ENCODE assay signal across 20 cellular contexts in the genomic region with DNA sequence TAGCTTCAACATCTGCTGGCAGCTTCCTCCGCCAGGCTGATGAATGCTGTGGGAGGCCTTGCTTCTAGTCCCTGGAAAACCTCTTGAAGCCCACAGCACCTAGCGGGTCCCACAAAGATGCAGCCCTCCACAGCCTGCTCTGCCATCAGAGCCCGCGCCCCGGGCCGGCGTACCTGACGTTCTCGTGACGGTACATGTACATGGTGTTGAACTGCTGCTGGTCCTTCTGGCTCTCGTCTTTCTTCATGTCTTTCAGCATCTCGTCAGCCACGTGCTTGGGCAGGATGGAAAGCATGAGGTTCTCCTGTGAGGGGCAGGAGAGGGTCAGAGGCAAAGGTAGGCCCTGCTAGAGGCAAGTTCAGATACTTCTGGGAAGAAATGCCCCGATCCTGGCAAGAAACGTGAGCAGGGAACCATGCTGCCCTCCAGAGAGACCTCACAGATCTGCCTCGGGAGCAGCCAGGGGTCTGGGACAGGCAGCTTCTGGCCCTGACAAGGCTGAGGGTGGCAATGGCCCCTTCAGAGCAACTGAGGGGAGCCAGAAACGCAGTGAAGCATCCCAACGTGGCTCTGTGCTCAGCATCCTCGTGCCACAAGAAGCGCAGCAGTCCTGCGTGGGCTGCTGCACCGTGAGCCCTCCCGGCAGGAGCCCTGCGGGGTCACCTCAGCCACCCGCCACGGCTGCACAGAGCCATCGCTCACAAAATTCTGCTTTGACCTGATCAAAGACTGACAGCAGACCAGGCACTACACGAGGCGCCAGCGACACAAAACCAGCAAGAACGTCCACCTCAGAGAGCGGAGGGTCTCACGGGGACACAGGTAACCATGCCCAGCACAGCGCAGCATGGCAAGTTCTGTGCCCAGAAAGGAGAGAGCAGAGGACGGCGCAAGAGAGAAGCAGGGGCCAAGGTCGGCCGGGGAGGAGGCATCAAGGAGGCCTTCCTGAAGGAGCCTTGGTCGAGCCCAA. TPM values are rescaled to one million over a fixed set of nuclear protein-coding genes. Genes with fewer than 3 reads are reported as not detected.
A peak's percentile ranks its signal among the peaks of the same experiment; 100 is the strongest.
DNase-seq lines count a peak whose midpoint lies in the region; ATAC-seq and TF ChIP-seq lines count a peak whose summit lies in the region.
"Had no signal": no experiment of that assay in that cellular context is flagged by ENCODE, and none has a peak within 500 bp of the region (broad histone marks: within the 10 kb centered on the region; RNA-seq: fewer than 3 reads in every experiment).

No MANE protein-coding gene starts in this region.

- H3K27me3 ChIP-seq in left ventricle myocardium inferior (ENCODE audit: low read depth) (no peaks in the 10 kb centered on the region), osteoblast (ENCODE audit: insufficient read depth, low read length) (no peaks in the 10 kb centered on the region)
- H3K27me3 ChIP-seq: BLaER1 treated with 17β-estradiol and CSF1 and Interleukin-3, amounts not matched to agents 10 nM and 100 nM; Peyer's patch had no signal

- no peaks in the 10 kb centered on the region for H3K9me3 ChIP-seq in left ventricle myocardium inferior (replicated peaks)
- no peaks in the 10 kb centered on the region for H3K9me3 ChIP-seq in osteoblast (ENCODE audit: low read depth, low read length)
- H3K9me3 ChIP-seq: Peyer's patch had no signal

- DNase-seq in left ventricle myocardium inferior (peak; percentile 13), left ventricle myocardium superior (no peak), endothelial cell (ENCODE audit: low spot score) (no peak), osteoblast (ENCODE audit: insufficient read length, low spot score, missing footprints) (peak; percentile 81), GF-D8 (lab: John Stamatoyannopoulos, UW) (no peak), SHP77 (lab: John Stamatoyannopoulos, UW) (no peak)
- DNase-seq in stimulated activated CD4-positive, alpha-beta T cell treated with anti-CD3 and anti-CD28 coated beads, Interleukin-15, amount 100 ng/mL, for 24 hours, result no peak
- DNase-seq: 8988T; CD8-positive, alpha-beta T cell; HCEC 1CT; NCI-H1092 treated with DMSO at 0.1 percent for 48 hours; NCI-H1436 treated with DMSO at 0.1 percent for 48 hours; NCI-H2029; NCI-H226; NCI-H510A treated with DMSO at 0.1 percent for 48 hours; NCI-H82 had no signal

- no peak for ATAC-seq in left ventricle myocardium superior
- ATAC-seq: CD8-positive, alpha-beta T cell had no signal

- intact Hi-C loops in left ventricle myocardium inferior (cut with micrococcal nuclease) (no loop called here), left ventricle myocardium superior (cut with micrococcal nuclease) (no loop called here)

- TF ChIP-seq CTCF in left ventricle myocardium inferior (IDR thresholded peaks at IDR 0.05; ENCODE audit: borderline replicate concordance) (no peak), endothelial cell (IDR thresholded peaks at IDR 0.05; ENCODE audit: unreplicated experiment) (no peak), osteoblast (IDR thresholded peaks at IDR 0.05; ENCODE audit: extremely low read depth, low read depth, low read length) (no peak)

- peaks cover 18% of the 10 kb centered on the region for H3K27me3 Mint-ChIP-seq in endothelial cell (ENCODE audit: unreplicated experiment)

- no peak overlapping the region for H3K4me2 ChIP-seq in osteoblast (ENCODE audit: insufficient read depth, low read length)
- H3K4me2 ChIP-seq: BLaER1 treated with 17β-estradiol and CSF1 and Interleukin-3, amounts not matched to agents 10 nM and 100 nM; GM23338; KMS-11 had no signal

- no peak overlapping the region for H3K27ac Mint-ChIP-seq in endothelial cell (ENCODE audit: unreplicated experiment)
- H3K27ac Mint-ChIP-seq: CD8-positive, alpha-beta T cell; GM23338 had no signal

- peaks cover 14% of the 10 kb centered on the region for H3K4me1 Mint-ChIP-seq in endothelial cell (ENCODE audit: unreplicated experiment)

- H3K36me3 ChIP-seq in left ventricle myocardium inferior (peaks cover 9% of the 10 kb centered on the region), osteoblast (ENCODE audit: insufficient read depth, low read length) (no peaks in the 10 kb centered on the region)

- no peaks in the 10 kb centered on the region for H3K9me3 Mint-ChIP-seq in endothelial cell (ENCODE audit: unreplicated experiment)
- H3K9me3 Mint-ChIP-seq: CD8-positive, alpha-beta T cell had no signal

- H3K27ac ChIP-seq in left ventricle myocardium inferior (replicated peaks) (no peak overlapping the region), osteoblast (ENCODE audit: low read depth, low read length) (no peak overlapping the region)
- H3K27ac ChIP-seq: BLaER1 treated with 17β-estradiol and CSF1 and Interleukin-3, amounts not matched to agents 10 nM and 100 nM; KMS-11; Peyer's patch had no signal

- peaks cover 31% of the 10 kb centered on the region for H3K36me3 Mint-ChIP-seq in endothelial cell (ENCODE audit: low read depth, unreplicated experiment)

- no peak overlapping the region for H2AFZ ChIP-seq in osteoblast (ENCODE audit: low read length)
- H2AFZ ChIP-seq: GM23338 had no signal

- peak overlapping the region; percentile 58 for H3K4me3 Mint-ChIP-seq in endothelial cell (ENCODE audit: unreplicated experiment)
- H3K4me3 Mint-ChIP-seq: CD8-positive, alpha-beta T cell; GM23338 had no signal

- H3K4me3 ChIP-seq in left ventricle myocardium inferior, result no peak overlapping the region
- no peak overlapping the region for H3K4me3 ChIP-seq in osteoblast (ENCODE audit: insufficient read depth, low read length)
- H3K4me3 ChIP-seq: BLaER1 treated with 17β-estradiol and CSF1 and Interleukin-3, amounts not matched to agents 10 nM and 100 nM; GM23338; Peyer's patch had no signal

- H4K20me1 ChIP-seq in osteoblast (ENCODE audit: insufficient read depth, low read length), result no peaks in the 10 kb centered on the region

- no peaks in the 10 kb centered on the region for H3K79me2 ChIP-seq in osteoblast (ENCODE audit: insufficient read depth, low read length)

- H3K4me1 ChIP-seq in left ventricle myocardium inferior (no peaks in the 10 kb centered on the region), osteoblast (ENCODE audit: insufficient read depth, low read length) (no peaks in the 10 kb centered on the region)
- H3K4me1 ChIP-seq: Peyer's patch had no signal

RNA-seq across cellular contexts. Expression of a gene that starts 49.1 kb away (rescaled TPM):
- total RNA-seq in left ventricle myocardium inferior (2.2 TPM), left ventricle myocardium superior (2.2 TPM), endothelial cell (ENCODE audit: unreplicated experiment) (18.7 TPM), osteoblast (8.0 and 9.1 TPM in 2 replicates)

RNA-seq across cellular contexts. Expression of a gene that starts 49.2 kb away (rescaled TPM):
- total RNA-seq in left ventricle myocardium inferior (24.3 TPM), left ventricle myocardium superior (28.2 TPM), endothelial cell (ENCODE audit: unreplicated experiment) (36.0 TPM), osteoblast (21.5 and 25.0 TPM in 2 replicates)

Comparison
In these comparisons a context has a peak if more than half of its experiments do, and no peak if none do; other contexts are left out.
1. DNase-seq: peak in left ventricle myocardium inferior (single experiment) and osteoblast (single experiment); none in left ventricle myocardium superior (single experiment), endothelial cell (single experiment), stimulated activated CD4-positive, alpha-beta T cell treated with anti-CD3 and anti-CD28 coated beads, Interleukin-15, amount 100 ng/mL, for 24 hours (single experiment), GF-D8 (single experiment) and SHP77 (0 of 2).